In genomic region chr15:37009288-37009687, GRCh38 we compare ENCODE assay signal across 23 cellular contexts.
"Had no signal": no experiment of that assay in that cellular context is flagged by ENCODE, and none has a peak within 500 bp of the region (broad histone marks: within the 10 kb centered on the region; RNA-seq: fewer than 3 reads in every experiment).

No MANE protein-coding gene starts in this region.

- H3K4me3 ChIP-seq: heart right ventricle, neural progenitor cell, skin epidermis, thoracic aorta had no signal

- H3K4me2 ChIP-seq: neural progenitor cell had no signal

- DNase-seq: activated CD4-positive, alpha-beta memory T cell treated with anti-CD3 and anti-CD28 coated beads for 36 hours; activated CD4-positive, alpha-beta T cell treated with anti-CD3 and anti-CD28 coated beads, Interleukin-2, amount 10 ng/mL, durations not matched to agents 24 days and 14 days; activated CD4-positive, CD25-positive, alpha-beta regulatory T cell treated with anti-CD3 and anti-CD28 coated beads, Interleukin-2, amount 50 U/mL, for 72 hours; activated CD8-positive, alpha-beta memory T cell treated with anti-CD3 and anti-CD28 coated beads, Interleukin-2, amount 50 U/mL, for 48 hours; activated gamma-delta T cell; activated naive CD4-positive, alpha-beta T cell treated with anti-CD3 and anti-CD28 coated beads, Interleukin-2, amount 10 ng/mL, durations not matched to agents 7 days and 5 days; activated naive CD8-positive, alpha-beta T cell treated with anti-CD3 and anti-CD28 coated beads, Interleukin-2, amount 10 ng/mL, durations not matched to agents 7 days and 5 days; activated T-cell treated with anti-CD3 and anti-CD28 coated beads, Interleukin-2, amount 50 U/mL, for 24 hours; amniotic stem cell; central memory CD4-positive, alpha-beta T cell; foreskin keratinocyte; heart right ventricle; natural killer cell; occipital lobe; posterior cingulate gyrus; stimulated activated CD4-positive, alpha-beta T cell treated with anti-CD3 and anti-CD28 coated beads, Interleukin-12 subunit alpha, Interleukin-12 subunit beta, amount 100 ng/mL, for 4 hours; stimulated activated CD4-positive, alpha-beta T cell treated with anti-CD3 and anti-CD28 coated beads, Interleukin-4, amount 100 ng/mL, for 1 hour; SW 1271; T-helper 9 cell had no signal

- H2AFZ ChIP-seq: neural progenitor cell had no signal

- H3K27me3 ChIP-seq: foreskin keratinocyte, heart right ventricle, neural progenitor cell had no signal

- ATAC-seq: foreskin keratinocyte, natural killer cell, sciatic nerve had no signal

- H3K36me3 ChIP-seq: neural progenitor cell, thoracic aorta had no signal

- H3K9ac ChIP-seq: neural progenitor cell had no signal

- H3K27ac ChIP-seq: foreskin keratinocyte, neural progenitor cell, skin epidermis, thoracic aorta had no signal

- H3K9me3 ChIP-seq: heart right ventricle, thoracic aorta had no signal
